ENCODE assay signal across 9 cellular contexts in the genomic region with DNA sequence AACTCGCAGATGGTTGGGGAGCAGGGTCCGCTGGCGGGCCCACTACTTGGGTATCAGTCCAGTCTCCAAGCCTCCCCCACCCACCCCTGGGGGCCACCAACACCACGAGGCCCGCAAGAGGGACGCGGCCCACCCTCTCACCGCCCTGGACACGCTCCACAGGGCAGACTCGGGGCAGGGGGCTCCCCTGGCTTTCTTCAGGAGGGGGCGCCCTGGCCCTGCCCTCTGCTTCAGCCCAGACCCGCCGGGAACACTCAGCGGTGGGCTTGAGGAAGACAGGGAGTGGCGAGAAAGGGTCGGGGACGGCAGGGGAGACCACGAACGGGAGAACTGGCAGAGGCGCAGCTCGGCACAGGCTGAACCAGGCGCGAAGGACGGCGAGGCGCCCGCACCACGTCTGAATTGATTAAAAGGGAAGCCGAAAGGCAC. TPM values are rescaled to one million over a fixed set of nuclear protein-coding genes. Genes with fewer than 3 reads are reported as not detected.
A peak's percentile ranks its signal among the peaks of the same experiment; 100 is the strongest.
DNase-seq lines count a peak whose midpoint lies in the region; ATAC-seq, FAIRE-seq and TF ChIP-seq lines count a peak whose summit lies in the region.
"Had no signal": no experiment of that assay in that cellular context is flagged by ENCODE, and none has a peak within 500 bp of the region (broad histone marks: within the 10 kb centered on the region; RNA-seq: fewer than 3 reads in every experiment).

No MANE protein-coding gene starts in this region.

- CTCF ChIA-PET in A549 (lab: Yijun Ruan, JAX) = interaction anchor here (0.8 to 1.5 kb wide), 5 partner anchors 78 to 207 kb away, joined by 3 to 4 read pairs (median 3); no protein-coding TSS in a partner anchor
- CTCF ChIA-PET in WTC11 (lab: Charles Lee) = interaction anchor here (1.1 kb wide), 1 partner anchor 196 kb away, joined by 3 read pairs; no protein-coding TSS in a partner anchor

- no peak overlapping the region for H2AFZ ChIP-seq in GM23338

- peak overlapping the region; percentile 89 for H3K4me2 ChIP-seq in A549
- peak overlapping the region; percentile 85 for H3K4me2 ChIP-seq in GM23338

- WGBS in A549 (ENCODE audit: missing lambda C conversion rate) = 0% methylated on average over 5 of the region's 29 CpGs
- WGBS in spleen, 5 donors = 0 to 2% (median 2%) methylated on average over 2 to 29 of the region's 29 CpGs

- peaks cover 72% of the 10 kb centered on the region for H3K79me2 ChIP-seq in GM23338 (replicated peaks; ENCODE audit: insufficient read depth)

- TF ChIP-seq POLR2A in A549 (IDR thresholded peaks at IDR 0.05; ENCODE audit: low read length) (no peak), spleen (IDR thresholded peaks at IDR 0.05) (no peak)

- ATAC-seq in A549 (no peak), GM23338 (no peak), WTC11 (no peak), GM21825 (IDR thresholded peaks at IDR 0.05; ENCODE audit: unreplicated experiment) (no peak)

- H3K27me3 ChIP-seq in GM23338 (ENCODE audit: insufficient read depth) (no peaks in the 10 kb centered on the region), spleen (replicated peaks in 1 of 7) (peaks cover 14 to 100% (median 99%) of the 10 kb centered on the region in 7 donors)

- peaks cover 27% of the 10 kb centered on the region for H3K4me1 Mint-ChIP-seq in GM23338
- peaks cover 39% of the 10 kb centered on the region for H3K4me1 Mint-ChIP-seq in WTC11

- TF ChIP-seq CTCF in A549 (IDR thresholded peaks at IDR 0.05) (no peak), GM23338 (conservative IDR thresholded peaks at IDR 0.05; ENCODE audit: low read depth in 2 of 2) (peak in 1 of 2 experiments; percentile 34; a peak in 1 of 4 replicates), WTC11 (IDR thresholded peaks at IDR 0.05) (no peak), fibroblast of the aortic adventitia (IDR thresholded peaks at IDR 0.05; ENCODE audit: insufficient read depth, low read length) (no peak), spleen (IDR thresholded peaks at IDR 0.05 in 8 of 11, conservative IDR thresholded peaks at IDR 0.05 in 3 of 11) (no peak)

- H3K9me3 ChIP-seq in A549 = no peaks in the 10 kb centered on the region
- H3K9me3 ChIP-seq in spleen = peaks cover 0 to 12% (median 0%) of the 10 kb centered on the region in 8 donors

- intact Hi-C loops in spleen (cut with DNase I; ENCODE audit: low total_unique reads) = no loop called here

- peaks cover 2% of the 10 kb centered on the region; the same call in 1 of the 2 replicates for H4K20me1 ChIP-seq in GM23338 (replicated peaks; ENCODE audit: insufficient read depth)

- H3K36me3 Mint-ChIP-seq in GM23338 (ENCODE audit: low read depth) = peaks cover 28% of the 10 kb centered on the region
- H3K36me3 Mint-ChIP-seq in WTC11 = peaks cover 11% of the 10 kb centered on the region

- no peak for TF ChIP-seq EP300 in A549 (IDR thresholded peaks at IDR 0.05)

- H3K4me3 Mint-ChIP-seq in GM23338 = peak overlapping the region; percentile 99
- H3K4me3 Mint-ChIP-seq in WTC11 = peak overlapping the region; percentile 99

- peaks cover 12% of the 10 kb centered on the region for H3K27me3 Mint-ChIP-seq in GM23338 (ENCODE audit: insufficient read depth, low read depth, poor library complexity)
- H3K27me3 Mint-ChIP-seq in WTC11 (ENCODE audit: low read depth) = no peaks in the 10 kb centered on the region

- H3F3A ChIP-seq in GM23338 (replicated peaks; ENCODE audit: low read depth) = peaks cover 7% of the 10 kb centered on the region; the same call in 1 of the 2 replicates

- no peaks in the 10 kb centered on the region for H3K9me2 ChIP-seq in GM23338 (ENCODE audit: insufficient read depth)

- H3K4me1 ChIP-seq in A549 (peaks cover 42% of the 10 kb centered on the region), GM23338 (ENCODE audit: insufficient read depth) (peaks cover 17% of the 10 kb centered on the region), spleen (peaks cover 37 to 53% (median 48%) of the 10 kb centered on the region in 6 donors)

- DNase-seq in A549 (ENCODE audit: low read depth in 1 of 2, low spot score in 1 of 2) = no peak
- DNase-seq in GM23338 (ENCODE audit: low spot score) = peak; percentile 31
- DNase-seq in WTC11 (ENCODE audit: low spot score) = no peak
- peak; percentile 18 for DNase-seq in fibroblast of the aortic adventitia (ENCODE audit: low read depth)
- DNase-seq in spleen = peak; percentile 78
- DNase-seq in GM19240 (ENCODE audit: insufficient read length, low spot score) = no peak
- DNase-seq in CD1c-positive myeloid dendritic cell (ENCODE audit: extremely low spot score) = no peak

- peaks cover 7% of the 10 kb centered on the region; the same call in 2 of the 3 replicates for H3K9me3 Mint-ChIP-seq in GM23338
- H3K9me3 Mint-ChIP-seq in WTC11 = no peaks in the 10 kb centered on the region

- peak overlapping the region; percentile 96 for H3K27ac Mint-ChIP-seq in GM23338
- peak overlapping the region; percentile 79; the same call in 1 of the 2 replicates for H3K27ac Mint-ChIP-seq in WTC11

- H3K4me3 ChIP-seq in A549 (peak overlapping the region; percentile 80), GM23338 (peak overlapping the region; percentile 64), fibroblast of the aortic adventitia (ENCODE audit: low read depth, low read length) (peak overlapping the region; percentile 78), spleen (peak overlapping the region; percentile 10 to 66 (median 40))

- no peak for TF ChIP-seq RAD21 in A549 (conservative IDR thresholded peaks at IDR 0.05 in 1 of 2, IDR thresholded peaks at IDR 0.05 in 1 of 2)

- POLR2A ChIA-PET in A549 (lab: Yijun Ruan, JAX) = interaction anchor here (0.7 to 2.4 kb wide), 3 partner anchors 64 to 196 kb away, joined by 3 to 7 read pairs (median 4); a partner anchor contains a TSS
- POLR2A ChIA-PET in WTC11 (lab: Charles Lee) = interaction anchor here (0.6 to 1.3 kb wide), 3 partner anchors 30 to 158 kb away, joined by 3 to 4 read pairs (median 3); no protein-coding TSS in a partner anchor

- H3K27ac ChIP-seq in A549 = peak overlapping the region; percentile 97 to 99
- H3K27ac ChIP-seq in GM23338 (ENCODE audit: low read depth) = peak overlapping the region; percentile 14; the same call in 1 of the 2 replicates
- no peak overlapping the region for H3K27ac ChIP-seq in spleen

- H3K36me3 ChIP-seq in GM23338 (ENCODE audit: insufficient read depth) = no peaks in the 10 kb centered on the region
- no peaks in the 10 kb centered on the region for H3K36me3 ChIP-seq in spleen

- FAIRE-seq in A549 (lab: Jason Lieb, UNC) = no peak
- FAIRE-seq: endometrium had no signal

TF ChIP-seq in A549, 52 proteins besides CTCF, POLR2A, EP300 and RAD21 (continues in another document):
- TF ChIP-seq, protein P1, sequence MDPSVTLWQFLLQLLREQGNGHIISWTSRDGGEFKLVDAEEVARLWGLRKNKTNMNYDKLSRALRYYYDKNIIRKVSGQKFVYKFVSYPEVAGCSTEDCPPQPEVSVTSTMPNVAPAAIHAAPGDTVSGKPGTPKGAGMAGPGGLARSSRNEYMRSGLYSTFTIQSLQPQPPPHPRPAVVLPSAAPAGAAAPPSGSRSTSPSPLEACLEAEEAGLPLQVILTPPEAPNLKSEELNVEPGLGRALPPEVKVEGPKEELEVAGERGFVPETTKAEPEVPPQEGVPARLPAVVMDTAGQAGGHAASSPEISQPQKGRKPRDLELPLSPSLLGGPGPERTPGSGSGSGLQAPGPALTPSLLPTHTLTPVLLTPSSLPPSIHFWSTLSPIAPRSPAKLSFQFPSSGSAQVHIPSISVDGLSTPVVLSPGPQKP (IDR thresholded peaks at IDR 0.05; ENCODE audit: low read depth, low read length) = no peak

TF ChIP-seq in WTC11, 78 proteins besides CTCF, POLR2A, EP300 and RAD21 (continues in another document):
- TF ChIP-seq, protein P2, sequence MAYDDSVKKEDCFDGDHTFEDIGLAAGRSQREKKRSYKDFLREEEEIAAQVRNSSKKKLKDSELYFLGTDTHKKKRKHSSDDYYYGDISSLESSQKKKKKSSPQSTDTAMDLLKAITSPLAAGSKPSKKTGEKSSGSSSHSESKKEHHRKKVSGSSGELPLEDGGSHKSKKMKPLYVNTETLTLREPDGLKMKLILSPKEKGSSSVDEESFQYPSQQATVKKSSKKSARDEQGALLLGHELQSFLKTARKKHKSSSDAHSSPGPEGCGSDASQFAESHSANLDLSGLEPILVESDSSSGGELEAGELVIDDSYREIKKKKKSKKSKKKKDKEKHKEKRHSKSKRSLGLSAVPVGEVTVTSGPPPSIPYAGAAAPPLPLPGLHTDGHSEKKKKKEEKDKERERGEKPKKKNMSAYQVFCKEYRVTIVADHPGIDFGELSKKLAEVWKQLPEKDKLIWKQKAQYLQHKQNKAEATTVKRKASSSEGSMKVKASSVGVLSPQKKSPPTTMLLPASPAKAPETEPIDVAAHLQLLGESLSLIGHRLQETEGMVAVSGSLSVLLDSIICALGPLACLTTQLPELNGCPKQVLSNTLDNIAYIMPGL (CRISPR knock-in tag; IDR thresholded peaks at IDR 0.05) = peak; percentile 94
- TF ChIP-seq, protein P3, sequence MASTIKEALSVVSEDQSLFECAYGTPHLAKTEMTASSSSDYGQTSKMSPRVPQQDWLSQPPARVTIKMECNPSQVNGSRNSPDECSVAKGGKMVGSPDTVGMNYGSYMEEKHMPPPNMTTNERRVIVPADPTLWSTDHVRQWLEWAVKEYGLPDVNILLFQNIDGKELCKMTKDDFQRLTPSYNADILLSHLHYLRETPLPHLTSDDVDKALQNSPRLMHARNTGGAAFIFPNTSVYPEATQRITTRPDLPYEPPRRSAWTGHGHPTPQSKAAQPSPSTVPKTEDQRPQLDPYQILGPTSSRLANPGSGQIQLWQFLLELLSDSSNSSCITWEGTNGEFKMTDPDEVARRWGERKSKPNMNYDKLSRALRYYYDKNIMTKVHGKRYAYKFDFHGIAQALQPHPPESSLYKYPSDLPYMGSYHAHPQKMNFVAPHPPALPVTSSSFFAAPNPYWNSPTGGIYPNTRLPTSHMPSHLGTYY (CRISPR knock-in tag; IDR thresholded peaks at IDR 0.05) = 0 out of 2 replicates have a peak, but pooled peaks have one; percentile 32
- TF ChIP-seq NR3C1 (CRISPR knock-in tag; conservative IDR thresholded peaks at IDR 0.05; ENCODE audit: low read depth) (0 out of 2 replicates have a peak, but pooled peaks have one; percentile 42), TP53 (CRISPR knock-in tag; IDR thresholded peaks at IDR 0.05) (0 out of 2 replicates have a peak, but pooled peaks have one; percentile 20)

RNA-seq across cellular contexts. Expression of a gene that starts 1.6 kb away (rescaled TPM):
- 47.2 and 62.0 TPM in 2 replicates for polyA plus RNA-seq in A549 (2011; rRNA removed)
- 12.0 and 12.1 TPM in 2 replicates for polyA plus RNA-seq in A549 (2012; cell fraction: cytosol; rRNA removed)
- 27.3 and 36.5 TPM in 2 replicates for polyA plus RNA-seq in A549 (2012; cell fraction: nucleus; rRNA removed)
- 26.7 to 30.4 TPM (median 30.1 TPM) in 3 replicates for polyA plus RNA-seq in A549 (2017; fragmentation: RNase III; extraction: RNeasy Plus Mini Kit Qiagen cat#74134 plus additional on column Dnase treatment)
- polyA minus RNA-seq in A549 (2011; rRNA and poly(A)+ RNA removed) = 50.5 and 51.7 TPM in 2 replicates
- 183 and 209 TPM in 2 replicates for total RNA-seq in GM23338 (2014; rRNA removed; shearing (Covaris generic))
- polyA plus RNA-seq in GM23338 (2016; fragmentation: Nextera tagmentation; extraction: Ambion mirVana) = 47.1 and 52.0 TPM in 2 replicates
- 129 to 165 TPM (median 164 TPM) in 3 replicates for total RNA-seq in WTC11 (2021)
- total RNA-seq in fibroblast of the aortic adventitia (ENCODE audit: low replicate concordance) = 2.9 and 116 TPM in 2 replicates
- 1 to 10 TPM; 1.0 to 6.8 (median 1.7) TPM for total RNA-seq in spleen
- polyA plus RNA-seq in spleen = 1 to 10 TPM in 1 of 3 donors, under 1 TPM in 2; 0.17 to 2.2 (median 0.22) TPM

Comparison
In these comparisons a context has a peak if more than half of its experiments do, and no peak if none do; other contexts are left out.
1. DNase-seq: peak in GM23338 (single experiment), fibroblast of the aortic adventitia (single experiment) and spleen (single experiment); none in A549 (0 of 2), WTC11 (single experiment), GM19240 (single experiment) and CD1c-positive myeloid dendritic cell (single experiment).
2. H3K27ac ChIP-seq: peak in A549 (2 of 2) and GM23338 (single experiment); none in spleen (0 of 8).
3. Peak in every context shown above with its lines, with median percentiles within 50 percentile points of each other: H3K4me3 ChIP-seq.